ENCODE assay signal across 6 cellular contexts in the genomic region with DNA sequence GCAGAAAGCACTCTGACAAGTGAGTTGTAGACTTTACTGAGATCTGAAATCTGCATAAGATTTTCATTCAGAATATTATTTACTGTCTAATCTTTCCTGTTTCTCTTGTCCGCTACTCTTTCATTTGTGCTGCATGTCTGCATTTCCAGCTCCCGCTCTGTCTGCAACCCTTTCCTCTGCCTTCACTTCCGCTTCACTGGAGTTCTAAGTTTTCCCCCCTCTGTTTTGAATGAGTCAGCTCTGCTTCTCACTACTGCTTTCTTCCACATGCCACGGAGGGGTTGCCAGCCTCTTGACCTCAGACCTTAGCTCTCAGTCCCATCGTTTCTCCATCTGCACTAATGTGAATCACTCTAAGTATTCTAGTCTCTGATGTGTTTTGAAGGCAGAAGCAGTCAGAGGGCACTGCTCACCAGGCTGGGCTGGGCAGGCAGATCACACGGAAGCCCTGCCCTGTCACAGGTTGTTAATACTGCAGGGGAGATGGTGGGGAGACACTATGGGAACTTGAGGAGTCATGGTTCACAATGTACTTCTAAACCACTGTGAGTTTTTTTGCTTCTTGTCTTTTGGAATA. TPM values are rescaled to one million over a fixed set of nuclear protein-coding genes. Genes with fewer than 3 reads are reported as not detected.
"Had no signal": no experiment of that assay in that cellular context is flagged by ENCODE, and none has a peak within 500 bp of the region (broad histone marks: within the 10 kb centered on the region; RNA-seq: fewer than 3 reads in every experiment).

No MANE protein-coding gene starts in this region.

RNA-seq across cellular contexts. Expression of a gene that starts 24.3 kb away (rescaled TPM):
- total RNA-seq: activated CD4-positive, alpha-beta memory T cell treated with anti-CD3 and anti-CD28 coated beads for 36 hours; activated CD4-positive, alpha-beta T cell treated with anti-CD3 and anti-CD28 coated beads, Interleukin-2, amount 10 ng/mL, durations not matched to agents 24 days and 14 days; activated T-cell treated with anti-CD3 and anti-CD28 coated beads, Interleukin-2, amount 50 U/mL, for 4 hours; activated T-helper 1 cell treated with anti-CD3 and anti-CD28 coated beads, Interleukin-12 subunit alpha, Interleukin-12 subunit beta, Interleukin-2, Interleukin-4 antibody, amounts not matched to agents 30 ng/mL and 10 ng/mL and 1 ng/mL, durations not matched to agents 14 hours and 24 hours and 36 hours had no signal

RNA-seq across cellular contexts. Expression of a gene that starts 27.6 kb away (rescaled TPM):
- total RNA-seq: activated CD8-positive, alpha-beta memory T cell treated with anti-CD3 and anti-CD28 coated beads for 36 hours; activated CD8-positive, alpha-beta T cell treated with anti-CD3 and anti-CD28 coated beads for 36 hours had no signal
